24 cellular contexts compared by ENCODE assay signal in the genomic region with DNA sequence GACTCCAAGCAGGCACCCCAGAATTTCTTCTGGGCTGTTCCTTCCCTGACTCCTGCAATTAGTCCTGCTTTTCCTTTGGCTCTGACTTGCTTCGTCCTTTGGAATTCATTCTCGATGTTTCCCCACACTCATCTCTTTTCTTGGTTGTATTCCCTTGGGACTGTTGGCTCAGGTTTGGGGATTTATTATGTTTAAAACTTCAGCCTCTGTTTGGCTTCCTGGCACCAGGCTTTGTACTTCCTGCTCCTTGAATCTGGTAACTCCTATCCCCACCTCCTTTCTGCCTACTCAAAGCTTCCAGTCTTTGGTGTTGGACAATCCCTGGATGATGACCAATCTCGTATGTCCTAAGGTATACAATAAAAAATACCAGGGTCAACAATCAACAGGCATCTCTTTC. TPM values are rescaled to one million over a fixed set of nuclear protein-coding genes. Genes with fewer than 3 reads are reported as not detected.
"Had no signal": no experiment of that assay in that cellular context is flagged by ENCODE, and none has a peak within 500 bp of the region (broad histone marks: within the 10 kb centered on the region; RNA-seq: fewer than 3 reads in every experiment).

No MANE protein-coding gene starts in this region.

- DNase-seq: activated CD4-positive, alpha-beta T cell treated with anti-CD3 and anti-CD28 coated beads, Interleukin-2, amount 10 ng/mL, durations not matched to agents 7 days and 5 days; activated CD8-positive, alpha-beta memory T cell treated with anti-CD3 and anti-CD28 coated beads, Interleukin-2, amount 10 ng/mL, durations not matched to agents 7 days and 5 days; activated CD8-positive, alpha-beta T cell treated with anti-CD3 and anti-CD28 coated beads for 36 hours; activated effector memory CD4-positive, alpha-beta T cell treated with anti-CD3 and anti-CD28 coated beads, Interleukin-2, amount 50 U/mL, for 16 hours; activated naive CD4-positive, alpha-beta T cell treated with anti-CD3 and anti-CD28 coated beads, Interleukin-2, amount 10 ng/mL, durations not matched to agents 7 days and 5 days; activated T-cell treated with anti-CD3 and anti-CD28 coated beads for 4 hours; caudate nucleus; effector memory CD4-positive, alpha-beta T cell; foreskin fibroblast; islet precursor cell; mesendoderm; naive thymus-derived CD4-positive, alpha-beta T cell; retina; stimulated activated CD4-positive, alpha-beta T cell treated with anti-CD3 and anti-CD28 coated beads, Interleukin-4, amount 100 ng/mL, for 4 hours; SW 1271 had no signal

- ATAC-seq: activated CD4-positive, CD25-positive, alpha-beta regulatory T cell treated with anti-CD3 and anti-CD28 coated beads, Interleukin-2, amount 50 U/mL, for 24 hours; activated CD8-positive, alpha-beta memory T cell treated with anti-CD3 and anti-CD28 coated beads, Interleukin-2, amount 10 ng/mL, durations not matched to agents 7 days and 5 days; activated CD8-positive, alpha-beta T cell treated with anti-CD3 and anti-CD28 coated beads for 36 hours; esophagus mucosa; left cardiac atrium; naive thymus-derived CD4-positive, alpha-beta T cell had no signal

- H3K36me3 ChIP-seq: neural progenitor cell, suprapubic skin, vagina had no signal

- H3K27me3 ChIP-seq: neural progenitor cell, vagina had no signal

- H3K27ac ChIP-seq: neural progenitor cell, suprapubic skin, vagina, VCaP had no signal

- H3K9me3 ChIP-seq: suprapubic skin, vagina had no signal

- H3K4me3 ChIP-seq: neural progenitor cell, suprapubic skin, vagina had no signal

RNA-seq across cellular contexts. Expression of gene KCNE4, which starts 1.8 kb away (rescaled TPM):
- total RNA-seq: activated CD4-positive, alpha-beta T cell treated with anti-CD3 and anti-CD28 coated beads, Interleukin-2, amount 10 ng/mL, durations not matched to agents 7 days and 5 days; activated CD8-positive, alpha-beta memory T cell treated with anti-CD3 and anti-CD28 coated beads, Interleukin-2, amount 10 ng/mL, durations not matched to agents 7 days and 5 days; activated CD8-positive, alpha-beta T cell treated with anti-CD3 and anti-CD28 coated beads for 36 hours; dermis microvascular lymphatic vessel endothelial cell; naive thymus-derived CD4-positive, alpha-beta T cell; T-helper 2 cell treated with Interferon-gamma antibody and Interleukin-4, amounts not matched to agents 100 ng/mL and 5 ng/mL, for 36 hours had no signal
- polyA plus RNA-seq: naive thymus-derived CD4-positive, alpha-beta T cell had no signal
